8 cellular contexts compared by ENCODE assay signal in the genomic region with DNA sequence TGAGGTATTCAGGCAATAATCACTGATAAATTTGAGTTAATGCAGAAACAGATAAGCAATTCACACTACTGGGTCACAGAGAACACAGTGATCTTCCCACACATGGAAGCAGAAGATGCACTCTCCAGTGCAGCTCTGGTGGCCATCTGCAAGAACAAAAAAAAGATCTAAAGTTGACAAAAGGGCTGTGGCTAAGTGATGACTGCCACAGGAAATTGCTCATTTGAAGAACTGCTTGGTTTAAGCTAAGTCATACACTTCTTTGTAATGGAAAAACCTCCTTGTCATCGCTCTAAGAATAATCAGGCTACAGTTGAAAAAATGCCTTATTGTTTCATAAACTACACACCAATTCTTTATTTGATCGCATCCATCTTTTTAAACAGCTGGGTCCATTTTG.
DNase-seq lines count a peak whose midpoint lies in the region; ATAC-seq lines count a peak whose summit lies in the region.

No MANE protein-coding gene starts in this region.

- in situ Hi-C loops in SK-MEL-5 (cut with HindIII; ENCODE audit: low pct_unique_long_range_greater_than_20kb, low sequenced_read_pairs) = no loop called here

- DNase-seq in activated gamma-delta T cell treated with Interleukin-2 at 50 U/mL for 16 hours = peak; percentile 14
- DNase-seq in activated gamma-delta T cell (lab: John Stamatoyannopoulos, UW) = no peak
- peak; percentile 29 for DNase-seq in SK-MEL-5 (ENCODE audit: low read depth, low spot score)
- DNase-seq in dermis blood vessel endothelial cell = peak; percentile 88
- DNase-seq in stimulated activated CD4-positive, alpha-beta T cell treated with anti-CD3 and anti-CD28 coated beads, Interleukin-1b, Interleukin-23, amount 100 ng/mL, for 48 hours = peak; percentile 52
- no peak for DNase-seq in posterior vena cava (ENCODE audit: low spot score)
- no peak for DNase-seq in kidney glomerular epithelial cell (lab: John Stamatoyannopoulos, UW)

- intact Hi-C loops in posterior vena cava (cut with DNase I) = no loop called here

- ATAC-seq in HG03064 (IDR thresholded peaks at IDR 0.05; ENCODE audit: low read depth, unreplicated experiment) = peak; percentile 57

Comparison
In these comparisons a context has a peak if more than half of its experiments do, and no peak if none do; other contexts are left out.
1. DNase-seq: peak in activated gamma-delta T cell treated with Interleukin-2 at 50 U/mL for 16 hours (single experiment), SK-MEL-5 (single experiment), dermis blood vessel endothelial cell (single experiment) and stimulated activated CD4-positive, alpha-beta T cell treated with anti-CD3 and anti-CD28 coated beads, Interleukin-1b, Interleukin-23, amount 100 ng/mL, for 48 hours (single experiment); none in activated gamma-delta T cell (single experiment), posterior vena cava (single experiment) and kidney glomerular epithelial cell (single experiment).